Comparison of ENCODE assay signal across 8 cellular contexts in the genomic region with DNA sequence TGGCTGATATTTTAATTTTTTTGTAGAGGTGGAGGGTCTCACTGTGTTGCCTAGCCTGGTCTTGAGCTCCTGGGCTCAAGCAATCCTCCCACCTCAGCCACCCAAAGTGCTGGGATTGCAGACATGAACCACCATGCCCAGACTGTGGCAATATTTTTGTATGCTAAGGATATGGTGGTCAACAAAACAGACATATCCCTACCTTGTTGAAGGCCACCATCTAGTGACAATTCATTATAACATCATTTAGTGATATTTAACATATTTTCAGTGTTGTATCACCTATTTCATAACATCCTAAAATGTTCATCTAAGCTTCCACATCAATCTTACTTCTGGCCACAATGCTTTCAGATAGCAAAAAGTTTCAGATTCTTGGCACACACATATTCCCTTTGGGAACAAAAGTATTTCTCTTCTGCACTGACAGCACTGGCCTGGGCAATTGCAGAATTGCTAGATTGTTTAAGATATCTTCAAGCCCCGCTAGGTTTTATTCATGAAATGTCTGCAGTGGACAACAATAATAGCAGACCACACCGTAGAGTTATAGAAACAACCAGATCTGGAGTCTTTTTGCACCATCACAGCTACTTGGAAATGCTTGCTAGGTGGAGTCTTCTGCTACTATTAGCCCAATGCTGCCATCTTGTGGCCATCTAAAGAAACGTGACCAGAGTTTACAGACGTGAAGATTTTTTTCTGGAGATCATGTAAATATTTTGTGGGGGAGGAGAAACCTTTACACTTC. TPM values are rescaled to one million over a fixed set of nuclear protein-coding genes. Genes with fewer than 3 reads are reported as not detected.
DNase-seq lines count a peak whose midpoint lies in the region; ATAC-seq and TF ChIP-seq lines count a peak whose summit lies in the region.

No MANE protein-coding gene starts in this region.

- no peak overlapping the region for H3K4me3 ChIP-seq in BJ (ENCODE audit: low read depth, low read length)
- no peak overlapping the region for H3K4me3 ChIP-seq in effector memory CD4-positive, alpha-beta T cell (ENCODE audit: insufficient read depth, low read depth, low read length, poor library complexity, severe bottlenecking)

- H3K27me3 ChIP-seq in BJ (ENCODE audit: control insufficient read depth, insufficient read depth, low read length): no peaks in the 10 kb centered on the region
- H3K27me3 ChIP-seq in effector memory CD4-positive, alpha-beta T cell (replicated peaks; ENCODE audit: control insufficient read depth, insufficient read depth, low read length, poor library complexity, severe bottlenecking): no peaks in the 10 kb centered on the region

- no peaks in the 10 kb centered on the region for H3K9me3 Mint-ChIP-seq in mesothelial cell of epicardium

- no peak overlapping the region for H3K27ac Mint-ChIP-seq in mesothelial cell of epicardium

- no peaks in the 10 kb centered on the region for H3K36me3 ChIP-seq in BJ (ENCODE audit: control insufficient read depth, insufficient read depth, low read length)
- H3K36me3 ChIP-seq in effector memory CD4-positive, alpha-beta T cell (ENCODE audit: control insufficient read depth, insufficient read depth, low read length): no peaks in the 10 kb centered on the region

- CTCF ChIA-PET in BJ (lab: Yijun Ruan, JAX): interaction anchor here (0.6 to 6.9 kb wide), 30 partner anchors 9 to 854 kb away, joined by 3 to 131 read pairs (median 4); partner anchors contain the start of gene CTNNA3

- POLR2A ChIA-PET in BJ (lab: Charles Lee): no interaction called here

- H3K4me3 Mint-ChIP-seq in mesothelial cell of epicardium: no peak overlapping the region

- H3K27me3 Mint-ChIP-seq in mesothelial cell of epicardium (ENCODE audit: low read depth): no peaks in the 10 kb centered on the region

- no peak overlapping the region for H3K27ac ChIP-seq in effector memory CD4-positive, alpha-beta T cell (ENCODE audit: insufficient read depth, low read length, poor library complexity, severe bottlenecking)

- DNase-seq in BJ (ENCODE audit: low read depth) (no peak), NCI-H748 (lab: John Stamatoyannopoulos, UW; ENCODE audit: unreplicated experiment) (peak; percentile 63), mesothelial cell of epicardium (ENCODE audit: low spot score in 2 of 2, unreplicated experiment in 2 of 2) (peak; percentile 36 to 63)
- peak; percentile 48 to 66 for DNase-seq in activated CD4-positive, alpha-beta T cell treated with anti-CD3 and anti-CD28 coated beads, Interleukin-2, amount 50 U/mL, for 48 hours
- peak; percentile 35 to 67 (median 45) for DNase-seq in effector memory CD4-positive, alpha-beta T cell
- peak; percentile 18 to 36 for DNase-seq in stimulated activated CD8-positive, alpha-beta memory T cell treated with anti-CD3 and anti-CD28 coated beads, Interleukin-7, amount 100 ng/mL, for 1 hour (ENCODE audit: low read depth in 2 of 2)

- H3K4me1 ChIP-seq in effector memory CD4-positive, alpha-beta T cell (ENCODE audit: control insufficient read depth, insufficient read depth, low read length, poor library complexity, severe bottlenecking): no peaks in the 10 kb centered on the region

- no peaks in the 10 kb centered on the region for H3K36me3 Mint-ChIP-seq in mesothelial cell of epicardium

- no peaks in the 10 kb centered on the region for H3K9me3 ChIP-seq in effector memory CD4-positive, alpha-beta T cell (ENCODE audit: control insufficient read depth, low read length)

- peak; percentile 25 for ATAC-seq in GM19025 (IDR thresholded peaks at IDR 0.05; ENCODE audit: low read depth, unreplicated experiment)
- peak; percentile 50 for ATAC-seq in HG03439 (IDR thresholded peaks at IDR 0.05; ENCODE audit: unreplicated experiment)

- TF ChIP-seq CTCF in BJ (IDR thresholded peaks at IDR 0.05; ENCODE audit: insufficient read depth, low read depth, low read length) (peak; percentile 76), mesothelial cell of epicardium (IDR thresholded peaks at IDR 0.05; ENCODE audit: unreplicated experiment) (peak; percentile 82)

- peaks cover 12% of the 10 kb centered on the region for H3K4me1 Mint-ChIP-seq in mesothelial cell of epicardium

RNA-seq across cellular contexts. Expression of gene DNAJC12, which starts 58.4 kb away (rescaled TPM):
- 0.13 and 0.42 TPM in 2 replicates for polyA plus RNA-seq in BJ (2011; rRNA removed)
- not detected in 2 replicates for polyA minus RNA-seq in BJ (2011; rRNA and poly(A)+ RNA removed)
- 8.6 to 9.3 TPM (median 9.2 TPM) in 3 replicates for total RNA-seq in mesothelial cell of epicardium
